In genomic region chr2:159868598-159869159, GRCh38 we compare ENCODE assay signal across 1 cellular context. TPM values are rescaled to one million over a fixed set of nuclear protein-coding genes. Genes with fewer than 3 reads are reported as not detected.
"Had no signal": no experiment of that assay in that cellular context is flagged by ENCODE, and none has a peak within 500 bp of the region (broad histone marks: within the 10 kb centered on the region; RNA-seq: fewer than 3 reads in every experiment).

No MANE protein-coding gene starts in this region.

RNA-seq across cellular contexts. Expression of gene LY75, which starts 35.9 kb away (rescaled TPM):
- polyA plus RNA-seq: cardiac muscle cell had no signal
